ENCODE assay signal across 1 cellular context in genomic region chr7:123499211-123499968, GRCh38.
TF ChIP-seq lines count a peak whose summit lies in the region.

No MANE protein-coding gene starts in this region.

TF ChIP-seq in K562, 482 proteins besides CTCF, POLR2A, EP300 and RAD21 (continued from another document and continues in another):
- TF ChIP-seq ZNF639 (CRISPR knock-in tag; conservative IDR thresholded peaks at IDR 0.05 in 1 of 2, IDR thresholded peaks at IDR 0.05 in 1 of 2) (peak in 1 of 2 experiments; percentile 97; a peak in 2 of 4 replicates), ATF6 (CRISPR knock-in tag; IDR thresholded peaks at IDR 0.05) (no peak), FOXO4 (CRISPR knock-in tag; IDR thresholded peaks at IDR 0.05) (peak; percentile 91), TEAD1 (CRISPR knock-in tag; IDR thresholded peaks at IDR 0.05) (peak in 1 of 2 experiments; percentile 97; a peak in 2 of 4 replicates), CBX8 (IDR thresholded peaks at IDR 0.05; ENCODE audit: borderline replicate concordance, extremely low read depth, low read depth, low read length, poor library complexity, severe bottlenecking) (no peak), NKRF (IDR thresholded peaks at IDR 0.05; ENCODE audit: borderline replicate concordance) (no peak), ZNF134 (CRISPR knock-in tag; conservative IDR thresholded peaks at IDR 0.05) (peak; percentile 82), ZNF263 (CRISPR knock-in tag; IDR thresholded peaks at IDR 0.05; ENCODE audit: borderline replicate concordance) (no peak), PHB (CRISPR knock-in tag; IDR thresholded peaks at IDR 0.05) (no peak), NFXL1 (CRISPR knock-in tag; IDR thresholded peaks at IDR 0.05) (peak; percentile 93), BRD9 (IDR thresholded peaks at IDR 0.05; ENCODE audit: low read depth, partially characterized antibody) (no peak), SIRT6 (IDR thresholded peaks at IDR 0.05; ENCODE audit: low read depth, low read length) (no peak), AFF1 (IDR thresholded peaks at IDR 0.05; ENCODE audit: low read depth in 1 of 2, partially characterized antibody in 2 of 2) (no peak), GATAD2B (IDR thresholded peaks at IDR 0.05; ENCODE audit: borderline replicate concordance) (no peak), NCOA1 (IDR thresholded peaks at IDR 0.05; ENCODE audit: low read depth) (no peak), LCOR (CRISPR knock-in tag; IDR thresholded peaks at IDR 0.05) (no peak), ARHGAP35 (IDR thresholded peaks at IDR 0.05; ENCODE audit: partially characterized antibody) (no peak), TFAM (CRISPR knock-in tag; conservative IDR thresholded peaks at IDR 0.05) (no peak), ZNF24 (IDR thresholded peaks at IDR 0.05) (no peak), FOS (IDR thresholded peaks at IDR 0.05; ENCODE audit: extremely low read depth, insufficient read length) (no peak), SMAD3 (CRISPR knock-in tag; conservative IDR thresholded peaks at IDR 0.05) (peak; percentile 98), TCF7L2 (IDR thresholded peaks at IDR 0.05; ENCODE audit: low read depth, low read length) (no peak), HDGF (IDR thresholded peaks at IDR 0.05) (no peak), FOXA3 (CRISPR knock-in tag; conservative IDR thresholded peaks at IDR 0.05 in 1 of 2, IDR thresholded peaks at IDR 0.05 in 1 of 2) (peak in 1 of 2 experiments; percentile 20; a peak in 1 of 4 replicates), TOE1 (IDR thresholded peaks at IDR 0.05; ENCODE audit: borderline replicate concordance) (no peak), TOE1 (CRISPR knock-in tag; IDR thresholded peaks at IDR 0.05; ENCODE audit: borderline replicate concordance, low read depth) (no peak), MIER1 (IDR thresholded peaks at IDR 0.05; ENCODE audit: low read depth) (no peak), SAFB (IDR thresholded peaks at IDR 0.05; ENCODE audit: borderline replicate concordance, low read depth, low read length) (no peak), TARDBP (IDR thresholded peaks at IDR 0.05) (no peak), HEY1 (CRISPR knock-in tag; IDR thresholded peaks at IDR 0.05; ENCODE audit: borderline replicate concordance) (peak; percentile 92; the same call in 1 of the 2 replicates), HDAC3 (IDR thresholded peaks at IDR 0.05; ENCODE audit: borderline replicate concordance, partially characterized antibody) (no peak), ZNF274 (IDR thresholded peaks at IDR 0.05; ENCODE audit: borderline replicate concordance, low read depth, low read length) (no peak), BRCA1 (IDR thresholded peaks at IDR 0.05) (no peak), BRCA1 (CRISPR knock-in tag; IDR thresholded peaks at IDR 0.05) (no peak), BRF2 (IDR thresholded peaks at IDR 0.05; ENCODE audit: borderline replicate concordance, insufficient read depth, insufficient read length) (no peak), ZNF696 (CRISPR knock-in tag; conservative IDR thresholded peaks at IDR 0.05) (peak; percentile 71; the same call in 1 of the 2 replicates), XRCC4 (IDR thresholded peaks at IDR 0.05; ENCODE audit: extremely low read depth, insufficient read depth, insufficient read length) (no peak), SAFB2 (IDR thresholded peaks at IDR 0.05; ENCODE audit: borderline replicate concordance, low read depth, low read length, severe bottlenecking) (no peak), DDX20 (tag; IDR thresholded peaks at IDR 0.05; ENCODE audit: low read depth) (peak; percentile 97)
- TF ChIP-seq, protein P1, sequence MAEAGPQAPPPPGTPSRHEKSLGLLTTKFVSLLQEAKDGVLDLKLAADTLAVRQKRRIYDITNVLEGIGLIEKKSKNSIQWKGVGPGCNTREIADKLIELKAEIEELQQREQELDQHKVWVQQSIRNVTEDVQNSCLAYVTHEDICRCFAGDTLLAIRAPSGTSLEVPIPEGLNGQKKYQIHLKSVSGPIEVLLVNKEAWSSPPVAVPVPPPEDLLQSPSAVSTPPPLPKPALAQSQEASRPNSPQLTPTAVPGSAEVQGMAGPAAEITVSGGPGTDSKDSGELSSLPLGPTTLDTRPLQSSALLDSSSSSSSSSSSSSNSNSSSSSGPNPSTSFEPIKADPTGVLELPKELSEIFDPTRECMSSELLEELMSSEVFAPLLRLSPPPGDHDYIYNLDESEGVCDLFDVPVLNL (CRISPR knock-in tag; IDR thresholded peaks at IDR 0.05; ENCODE audit: low read depth) = no peak
- TF ChIP-seq, protein P2, sequence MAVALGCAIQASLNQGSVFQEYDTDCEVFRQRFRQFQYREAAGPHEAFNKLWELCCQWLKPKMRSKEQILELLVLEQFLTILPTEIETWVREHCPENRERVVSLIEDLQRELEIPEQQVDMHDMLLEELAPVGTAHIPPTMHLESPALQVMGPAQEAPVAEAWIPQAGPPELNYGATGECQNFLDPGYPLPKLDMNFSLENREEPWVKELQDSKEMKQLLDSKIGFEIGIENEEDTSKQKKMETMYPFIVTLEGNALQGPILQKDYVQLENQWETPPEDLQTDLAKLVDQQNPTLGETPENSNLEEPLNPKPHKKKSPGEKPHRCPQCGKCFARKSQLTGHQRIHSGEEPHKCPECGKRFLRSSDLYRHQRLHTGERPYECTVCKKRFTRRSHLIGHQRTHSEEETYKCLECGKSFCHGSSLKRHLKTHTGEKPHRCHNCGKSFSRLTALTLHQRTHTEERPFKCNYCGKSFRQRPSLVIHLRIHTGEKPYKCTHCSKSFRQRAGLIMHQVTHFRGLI (CRISPR knock-in tag; IDR thresholded peaks at IDR 0.05) = peak; percentile 97
- TF ChIP-seq, protein P3, sequence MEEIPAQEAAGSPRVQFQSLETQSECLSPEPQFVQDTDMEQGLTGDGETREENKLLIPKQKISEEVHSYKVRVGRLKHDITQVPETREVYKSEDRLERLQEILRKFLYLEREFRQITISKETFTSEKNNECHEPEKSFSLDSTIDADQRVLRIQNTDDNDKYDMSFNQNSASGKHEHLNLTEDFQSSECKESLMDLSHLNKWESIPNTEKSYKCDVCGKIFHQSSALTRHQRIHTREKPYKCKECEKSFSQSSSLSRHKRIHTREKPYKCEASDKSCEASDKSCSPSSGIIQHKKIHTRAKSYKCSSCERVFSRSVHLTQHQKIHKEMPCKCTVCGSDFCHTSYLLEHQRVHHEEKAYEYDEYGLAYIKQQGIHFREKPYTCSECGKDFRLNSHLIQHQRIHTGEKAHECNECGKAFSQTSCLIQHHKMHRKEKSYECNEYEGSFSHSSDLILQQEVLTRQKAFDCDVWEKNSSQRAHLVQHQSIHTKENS (CRISPR knock-in tag; IDR thresholded peaks at IDR 0.05) = peak; percentile 91
- TF ChIP-seq, protein P4, sequence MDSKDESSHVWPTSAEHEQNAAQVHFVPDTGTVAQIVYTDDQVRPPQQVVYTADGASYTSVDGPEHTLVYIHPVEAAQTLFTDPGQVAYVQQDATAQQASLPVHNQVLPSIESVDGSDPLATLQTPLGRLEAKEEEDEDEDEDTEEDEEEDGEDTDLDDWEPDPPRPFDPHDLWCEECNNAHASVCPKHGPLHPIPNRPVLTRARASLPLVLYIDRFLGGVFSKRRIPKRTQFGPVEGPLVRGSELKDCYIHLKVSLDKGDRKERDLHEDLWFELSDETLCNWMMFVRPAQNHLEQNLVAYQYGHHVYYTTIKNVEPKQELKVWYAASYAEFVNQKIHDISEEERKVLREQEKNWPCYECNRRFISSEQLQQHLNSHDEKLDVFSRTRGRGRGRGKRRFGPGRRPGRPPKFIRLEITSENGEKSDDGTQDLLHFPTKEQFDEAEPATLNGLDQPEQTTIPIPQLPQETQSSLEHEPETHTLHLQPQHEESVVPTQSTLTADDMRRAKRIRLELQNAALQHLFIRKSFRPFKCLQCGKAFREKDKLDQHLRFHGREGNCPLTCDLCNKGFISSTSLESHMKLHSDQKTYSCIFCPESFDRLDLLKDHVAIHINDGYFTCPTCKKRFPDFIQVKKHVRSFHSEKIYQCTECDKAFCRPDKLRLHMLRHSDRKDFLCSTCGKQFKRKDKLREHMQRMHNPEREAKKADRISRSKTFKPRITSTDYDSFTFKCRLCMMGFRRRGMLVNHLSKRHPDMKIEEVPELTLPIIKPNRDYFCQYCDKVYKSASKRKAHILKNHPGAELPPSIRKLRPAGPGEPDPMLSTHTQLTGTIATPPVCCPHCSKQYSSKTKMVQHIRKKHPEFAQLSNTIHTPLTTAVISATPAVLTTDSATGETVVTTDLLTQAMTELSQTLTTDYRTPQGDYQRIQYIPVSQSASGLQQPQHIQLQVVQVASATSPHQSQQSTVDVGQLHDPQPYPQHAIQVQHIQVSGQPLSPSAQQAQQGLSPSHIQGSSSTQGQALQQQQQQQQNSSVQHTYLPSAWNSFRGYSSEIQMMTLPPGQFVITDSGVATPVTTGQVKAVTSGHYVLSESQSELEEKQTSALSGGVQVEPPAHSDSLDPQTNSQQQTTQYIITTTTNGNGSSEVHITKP (IDR thresholded peaks at IDR 0.05; ENCODE audit: partially characterized antibody) = no peak
